Comparison of ENCODE assay signal across 31 cellular contexts in genomic region chr2:47715552-47715951, GRCh38.
"Had no signal": no experiment of that assay in that cellular context is flagged by ENCODE, and none has a peak within 500 bp of the region (broad histone marks: within the 10 kb centered on the region; RNA-seq: fewer than 3 reads in every experiment).

No MANE protein-coding gene starts in this region.

- H3K27ac Mint-ChIP-seq: activated CD4-positive, alpha-beta memory T cell treated with anti-CD3 and anti-CD28 coated beads, Interleukin-2, amount 10 ng/mL, durations not matched to agents 7 days and 5 days; activated CD4-positive, alpha-beta T cell treated with anti-CD3 and anti-CD28 coated beads, Interleukin-2, amount 10 ng/mL, durations not matched to agents 7 days and 5 days; activated naive CD8-positive, alpha-beta T cell; activated naive CD8-positive, alpha-beta T cell treated with anti-CD3 and anti-CD28 coated beads, Interleukin-2, amount 50 U/mL, for 24 hours; activated T-cell treated with anti-CD3 and anti-CD28 coated beads, Interleukin-2, amount 50 U/mL, for 24 hours; activated T-cell treated with anti-CD3 and anti-CD28 coated beads, Interleukin-2, amount 50 U/mL, for 72 hours; effector memory CD8-positive, alpha-beta T cell; WTC11 had no signal

- H3K27me3 Mint-ChIP-seq: activated CD4-positive, alpha-beta T cell treated with anti-CD3 and anti-CD28 coated beads, Interleukin-2, amount 10 ng/mL, durations not matched to agents 7 days and 5 days; effector memory CD8-positive, alpha-beta T cell had no signal

- H3K4me3 ChIP-seq: adrenal gland, body of pancreas, esophagus squamous epithelium, gastroesophageal sphincter, heart right ventricle, hepatocyte had no signal

- H2AFZ ChIP-seq: hepatocyte had no signal

- H3K9me3 Mint-ChIP-seq: activated CD4-positive, alpha-beta memory T cell treated with anti-CD3 and anti-CD28 coated beads, Interleukin-2, amount 10 ng/mL, durations not matched to agents 7 days and 5 days; activated CD4-positive, alpha-beta T cell treated with anti-CD3 and anti-CD28 coated beads, Interleukin-2, amount 10 ng/mL, durations not matched to agents 7 days and 5 days; activated naive CD8-positive, alpha-beta T cell treated with anti-CD3 and anti-CD28 coated beads, Interleukin-2, amount 50 U/mL, for 24 hours; activated T-cell treated with anti-CD3 and anti-CD28 coated beads, Interleukin-2, amount 50 U/mL, for 24 hours; activated T-cell treated with anti-CD3 and anti-CD28 coated beads, Interleukin-2, amount 50 U/mL, for 72 hours; effector memory CD8-positive, alpha-beta T cell had no signal

- ATAC-seq: activated naive CD8-positive, alpha-beta T cell treated with anti-CD3 and anti-CD28 coated beads, Interleukin-2, amount 50 U/mL, for 24 hours; activated T-cell treated with anti-CD3 and anti-CD28 coated beads, Interleukin-2, amount 50 U/mL, for 72 hours; body of pancreas; effector memory CD8-positive, alpha-beta T cell; gastroesophageal sphincter; heart right ventricle; WTC11 had no signal

- H3K4me1 ChIP-seq: adrenal gland, body of pancreas, esophagus squamous epithelium, gastroesophageal sphincter, heart right ventricle had no signal

- H3K36me3 ChIP-seq: adrenal gland, esophagus squamous epithelium, gastroesophageal sphincter, heart right ventricle had no signal

- H3K27me3 ChIP-seq: adrenal gland, body of pancreas, esophagus squamous epithelium, gastroesophageal sphincter, hepatocyte had no signal

- H3K27ac ChIP-seq: adrenal gland, body of pancreas, epithelial cell of prostate, esophagus squamous epithelium, gastroesophageal sphincter, heart right ventricle, hepatocyte, VCaP had no signal

- H3K9me3 ChIP-seq: adrenal gland, body of pancreas, esophagus squamous epithelium, gastroesophageal sphincter, heart right ventricle had no signal

- DNase-seq: activated CD4-positive, alpha-beta memory T cell treated with anti-CD3 and anti-CD28 coated beads, Interleukin-2, amount 10 ng/mL, durations not matched to agents 7 days and 5 days; activated CD4-positive, alpha-beta T cell treated with anti-CD3 and anti-CD28 coated beads for 1 hour; activated CD4-positive, alpha-beta T cell treated with anti-CD3 and anti-CD28 coated beads for 4 hours; activated CD4-positive, alpha-beta T cell treated with anti-CD3 and anti-CD28 coated beads, Interleukin-2, amount 10 ng/mL, durations not matched to agents 7 days and 5 days; activated CD4-positive, alpha-beta T cell treated with anti-CD3 and anti-CD28 coated beads, Interleukin-2, amount 50 U/mL, for 4 hours; activated CD8-positive, alpha-beta memory T cell treated with anti-CD3 and anti-CD28 coated beads, Interleukin-2, amount 50 U/mL, for 48 hours; activated gamma-delta T cell treated with Interleukin-2 at 50 U/mL for 16 hours; activated naive CD4-positive, alpha-beta T cell treated with anti-CD3 and anti-CD28 coated beads, Interleukin-2, amount 50 U/mL, for 16 hours; activated naive CD4-positive, alpha-beta T cell treated with Interleukin-2 at 50 U/mL for 16 hours; activated naive CD8-positive, alpha-beta T cell treated with anti-CD3 and anti-CD28 coated beads, Interleukin-2, amount 50 U/mL, for 24 hours; activated T-cell treated with anti-CD3 and anti-CD28 coated beads for 4 hours; activated T-cell treated with anti-CD3 and anti-CD28 coated beads, Interleukin-2, amount 50 U/mL, for 24 hours; activated T-cell treated with anti-CD3 and anti-CD28 coated beads, Interleukin-2, amount 50 U/mL, for 72 hours; adrenal gland; aorta; body of pancreas; caudate nucleus; cortex of kidney; dermis blood vessel endothelial cell; effector CD4-positive, alpha-beta T cell; effector memory CD8-positive, alpha-beta T cell; esophagus squamous epithelium; foreskin melanocyte; heart right ventricle; T-helper 2 cell had no signal

- H3K4me1 Mint-ChIP-seq: activated CD4-positive, alpha-beta T cell treated with anti-CD3 and anti-CD28 coated beads, Interleukin-2, amount 10 ng/mL, durations not matched to agents 7 days and 5 days had no signal

- H3K36me3 Mint-ChIP-seq: activated naive CD8-positive, alpha-beta T cell had no signal

- H3K4me2 ChIP-seq: hepatocyte had no signal

- H3K79me2 ChIP-seq: hepatocyte had no signal

- H3K4me3 Mint-ChIP-seq: activated CD4-positive, alpha-beta memory T cell treated with anti-CD3 and anti-CD28 coated beads, Interleukin-2, amount 10 ng/mL, durations not matched to agents 7 days and 5 days; activated CD4-positive, alpha-beta T cell treated with anti-CD3 and anti-CD28 coated beads, Interleukin-2, amount 10 ng/mL, durations not matched to agents 7 days and 5 days; activated naive CD8-positive, alpha-beta T cell; activated naive CD8-positive, alpha-beta T cell treated with anti-CD3 and anti-CD28 coated beads, Interleukin-2, amount 50 U/mL, for 24 hours; activated T-cell treated with anti-CD3 and anti-CD28 coated beads, Interleukin-2, amount 50 U/mL, for 24 hours; activated T-cell treated with anti-CD3 and anti-CD28 coated beads, Interleukin-2, amount 50 U/mL, for 72 hours; effector memory CD8-positive, alpha-beta T cell; WTC11 had no signal
